Comparison of ENCODE assay signal across 26 cellular contexts in the genomic region with DNA sequence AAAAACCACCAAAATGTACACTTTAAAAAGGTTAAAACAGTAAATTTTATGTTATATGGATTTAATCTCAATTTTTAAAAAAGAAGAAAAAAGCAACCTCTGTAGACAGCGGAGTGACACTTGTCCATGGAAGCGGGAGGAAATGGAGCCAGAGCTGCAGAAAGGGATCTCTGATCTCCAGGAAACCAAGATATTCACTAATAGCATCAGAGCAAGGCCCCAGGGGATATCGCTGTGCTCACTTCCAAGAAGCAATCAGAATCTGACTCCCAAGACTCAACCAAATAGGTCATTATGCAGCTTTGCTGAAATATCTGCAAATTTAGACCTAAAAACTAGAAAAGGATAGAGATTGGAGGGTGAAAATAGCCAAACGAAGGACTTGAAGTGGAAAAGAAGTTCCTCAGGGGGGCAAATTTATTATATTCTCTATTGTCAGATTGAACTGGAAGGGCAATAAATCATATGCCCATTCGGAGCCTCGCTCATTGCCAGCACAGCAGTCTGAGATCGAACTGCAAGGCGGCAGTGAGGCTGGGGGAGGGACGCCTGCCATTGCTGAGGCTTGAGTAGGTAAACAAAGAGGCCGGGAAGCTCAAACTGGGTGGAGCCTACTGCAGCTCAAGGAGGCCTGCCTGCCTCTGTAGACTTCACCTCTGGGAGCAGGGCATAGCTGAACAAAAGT.
A peak's percentile ranks its signal among the peaks of the same experiment; 100 is the strongest.
DNase-seq lines count a peak whose midpoint lies in the region; ATAC-seq and TF ChIP-seq lines count a peak whose summit lies in the region.
"Had no signal": no experiment of that assay in that cellular context is flagged by ENCODE, and none has a peak within 500 bp of the region (broad histone marks: within the 10 kb centered on the region; RNA-seq: fewer than 3 reads in every experiment).

No MANE protein-coding gene starts in this region.

- no peaks in the 10 kb centered on the region for H3K36me3 Mint-ChIP-seq in WTC11
- H3K36me3 Mint-ChIP-seq in nephron progenitor cell (ENCODE audit: low read depth), result no peaks in the 10 kb centered on the region
- H3K36me3 Mint-ChIP-seq in effector memory CD8-positive, alpha-beta T cell (ENCODE audit: insufficient read depth), result no peaks in the 10 kb centered on the region
- H3K36me3 Mint-ChIP-seq: activated naive CD8-positive, alpha-beta T cell treated with anti-CD3 and anti-CD28 coated beads for 36 hours; immature natural killer cell; memory B cell; stimulated activated memory B cell treated with anti-CD40 and anti-IgM and Interleukin-4, amounts not matched to agents 10 μg/mL and 1 μg/mL and 100 μg/mL, for 72 hours had no signal

- peaks cover 4% of the 10 kb centered on the region; the same call in 1 of the 2 replicates for H3K4me1 ChIP-seq in BLaER1
- H3K4me1 ChIP-seq in HUES6 (ENCODE audit: control insufficient read depth, insufficient read depth, low read length), result peaks cover 17% of the 10 kb centered on the region
- H3K4me1 ChIP-seq in upper lobe of right lung, result no peaks in the 10 kb centered on the region

- DNase-seq in WTC11 (ENCODE audit: low spot score) (peak; percentile 55), nephron progenitor cell (peak; percentile 27), NCI-H524 treated with DMSO at 0.1 percent for 48 hours (lab: John Stamatoyannopoulos, UW) (no peak), upper lobe of right lung (no peak)
- no peak for DNase-seq in effector memory CD8-positive, alpha-beta T cell
- DNase-seq: activated CD4-positive, alpha-beta T cell treated with anti-CD3 and anti-CD28 coated beads for 4 hours; activated effector memory CD4-positive, alpha-beta T cell treated with anti-CD3 and anti-CD28 coated beads, Interleukin-2, amount 50 U/mL, for 16 hours; activated naive CD8-positive, alpha-beta T cell treated with anti-CD3 and anti-CD28 coated beads for 36 hours; activated T-cell treated with anti-CD3 and anti-CD28 coated beads, Interleukin-2, amount 50 U/mL, for 1 hour; Calu3; caudate nucleus; DND-41; foreskin keratinocyte; immature natural killer cell; NCI-H1048; NCI-H748 treated with DMSO at 0.1 percent for 48 hours; psoas muscle; stimulated activated CD4-positive, alpha-beta T cell treated with anti-CD3 and anti-CD28 coated beads, Interleukin-4, amount 100 ng/mL, for 4 hours had no signal

- H3K27me3 Mint-ChIP-seq in WTC11 (ENCODE audit: low read depth) (no peaks in the 10 kb centered on the region), nephron progenitor cell (ENCODE audit: low read depth, poor library complexity) (no peaks in the 10 kb centered on the region)
- peaks cover 0 to 17% of the 10 kb centered on the region in 2 donors for H3K27me3 Mint-ChIP-seq in effector memory CD8-positive, alpha-beta T cell
- H3K27me3 Mint-ChIP-seq: dendritic cell treated with granulocyte-macrophage colony-stimulating factor and Interleukin-4, amounts not matched to agents 40 ng/mL and 50 ng/mL, for 4 days had no signal

- ATAC-seq in WTC11 (no peak), upper lobe of right lung (no peak)
- no peak for ATAC-seq in effector memory CD8-positive, alpha-beta T cell (replicated peaks)
- ATAC-seq: foreskin keratinocyte; left colon; psoas muscle; stimulated activated memory B cell treated with anti-CD40 and anti-IgM and Interleukin-4, amounts not matched to agents 10 μg/mL and 1 μg/mL and 100 μg/mL, for 72 hours had no signal

- H4K20me1 ChIP-seq in BLaER1, result no peaks in the 10 kb centered on the region

- TF ChIP-seq CTCF in WTC11 (IDR thresholded peaks at IDR 0.05), result no peak
- no peak for TF ChIP-seq CTCF in nephron progenitor cell (IDR thresholded peaks at IDR 0.05)
- TF ChIP-seq CTCF in upper lobe of right lung (IDR thresholded peaks at IDR 0.05), result no peak

- POLR2A ChIA-PET in WTC11 (lab: Charles Lee), result interaction anchor here (1.4 kb wide), 1 partner anchor 15 kb away, joined by 3 read pairs; no protein-coding TSS in a partner anchor

- H3K27ac ChIP-seq in BLaER1, result no peak overlapping the region
- H3K27ac ChIP-seq in HUES6 (ENCODE audit: low read depth, low read length), result no peak overlapping the region
- H3K27ac ChIP-seq in upper lobe of right lung, result no peak overlapping the region
- H3K27ac ChIP-seq: esophagus muscularis mucosa, foreskin keratinocyte, psoas muscle had no signal

- H3K36me3 ChIP-seq in BLaER1 (no peaks in the 10 kb centered on the region), HUES6 (ENCODE audit: control insufficient read depth, insufficient read depth, low read length) (no peaks in the 10 kb centered on the region), upper lobe of right lung (no peaks in the 10 kb centered on the region)
- H3K36me3 ChIP-seq: esophagus muscularis mucosa had no signal

- H3K4me1 Mint-ChIP-seq in WTC11 (peaks cover 56% of the 10 kb centered on the region), nephron progenitor cell (peaks cover 12% of the 10 kb centered on the region)
- no peaks in the 10 kb centered on the region for H3K4me1 Mint-ChIP-seq in effector memory CD8-positive, alpha-beta T cell (ENCODE audit: low read depth in 2 of 2)
- H3K4me1 Mint-ChIP-seq: activated naive CD8-positive, alpha-beta T cell treated with anti-CD3 and anti-CD28 coated beads for 36 hours; immature natural killer cell; memory B cell; stimulated activated memory B cell treated with anti-CD40 and anti-IgM and Interleukin-4, amounts not matched to agents 10 μg/mL and 1 μg/mL and 100 μg/mL, for 72 hours had no signal

- CTCF ChIA-PET in WTC11 (lab: Charles Lee), result interaction anchor here (0.6 to 1.8 kb wide), 3 partner anchors 9 to 62 kb away, joined by 3 to 7 read pairs (median 5); a partner anchor contains a TSS

- no peak overlapping the region; the same call in 1 of the 2 replicates for H3K27ac Mint-ChIP-seq in WTC11
- H3K27ac Mint-ChIP-seq in nephron progenitor cell, result peak overlapping the region; percentile 77
- H3K27ac Mint-ChIP-seq in effector memory CD8-positive, alpha-beta T cell, result no peak overlapping the region
- H3K27ac Mint-ChIP-seq: activated naive CD8-positive, alpha-beta T cell treated with anti-CD3 and anti-CD28 coated beads for 36 hours; dendritic cell treated with granulocyte-macrophage colony-stimulating factor and Interleukin-4, amounts not matched to agents 40 ng/mL and 50 ng/mL, for 4 days; immature natural killer cell; memory B cell; stimulated activated memory B cell treated with anti-CD40 and anti-IgM and Interleukin-4, amounts not matched to agents 10 μg/mL and 1 μg/mL and 100 μg/mL, for 72 hours; T-helper 2 cell treated with Interferon-gamma antibody and Interleukin-4, amounts not matched to agents 5 μg/mL and 100 μg/mL, for 36 hours had no signal

- H3K27me3 ChIP-seq in BLaER1, result no peaks in the 10 kb centered on the region
- H3K27me3 ChIP-seq in HUES6 (ENCODE audit: control insufficient read depth, insufficient read depth, low read length), result no peaks in the 10 kb centered on the region
- H3K27me3 ChIP-seq in upper lobe of right lung, result no peaks in the 10 kb centered on the region
- H3K27me3 ChIP-seq: esophagus muscularis mucosa, foreskin keratinocyte had no signal

- H3K9me3 Mint-ChIP-seq in WTC11 (no peaks in the 10 kb centered on the region), nephron progenitor cell (peaks cover 12% of the 10 kb centered on the region)
- H3K9me3 Mint-ChIP-seq in effector memory CD8-positive, alpha-beta T cell, result no peaks in the 10 kb centered on the region
- H3K9me3 Mint-ChIP-seq: activated naive CD8-positive, alpha-beta T cell treated with anti-CD3 and anti-CD28 coated beads for 36 hours; dendritic cell treated with granulocyte-macrophage colony-stimulating factor and Interleukin-4, amounts not matched to agents 40 ng/mL and 50 ng/mL, for 4 days; immature natural killer cell; memory B cell; stimulated activated memory B cell treated with anti-CD40 and anti-IgM and Interleukin-4, amounts not matched to agents 10 μg/mL and 1 μg/mL and 100 μg/mL, for 72 hours; T-helper 2 cell treated with Interferon-gamma antibody and Interleukin-4, amounts not matched to agents 5 μg/mL and 100 μg/mL, for 36 hours had no signal

- H3K9ac ChIP-seq in BLaER1 (no peak overlapping the region), HUES6 (ENCODE audit: low read length) (no peak overlapping the region)

- H3K4me3 Mint-ChIP-seq in WTC11, result peak overlapping the region; percentile 32; the same call in 1 of the 2 replicates
- H3K4me3 Mint-ChIP-seq in nephron progenitor cell, result no peak overlapping the region
- H3K4me3 Mint-ChIP-seq in effector memory CD8-positive, alpha-beta T cell, result no peak overlapping the region
- H3K4me3 Mint-ChIP-seq: activated naive CD8-positive, alpha-beta T cell treated with anti-CD3 and anti-CD28 coated beads for 36 hours; dendritic cell treated with granulocyte-macrophage colony-stimulating factor and Interleukin-4, amounts not matched to agents 40 ng/mL and 50 ng/mL, for 4 days; immature natural killer cell; memory B cell; stimulated activated memory B cell treated with anti-CD40 and anti-IgM and Interleukin-4, amounts not matched to agents 10 μg/mL and 1 μg/mL and 100 μg/mL, for 72 hours; T-helper 2 cell treated with Interferon-gamma antibody and Interleukin-4, amounts not matched to agents 5 μg/mL and 100 μg/mL, for 36 hours had no signal

- peak overlapping the region; percentile 29; the same call in 1 of the 2 replicates for H3K4me2 ChIP-seq in BLaER1

- H3K4me3 ChIP-seq in BLaER1 (no peak overlapping the region), HUES6 (ENCODE audit: low read depth, low read length) (peak overlapping the region; percentile 32; the same call in 1 of the 2 replicates), upper lobe of right lung (no peak overlapping the region)
- H3K4me3 ChIP-seq: esophagus muscularis mucosa, psoas muscle had no signal

- intact Hi-C loops in upper lobe of right lung (cut with DNase I), result no loop called here

- H3K9me3 ChIP-seq in BLaER1 (no peaks in the 10 kb centered on the region), HUES6 (ENCODE audit: control insufficient read depth, insufficient read depth, low read depth, low read length) (no peaks in the 10 kb centered on the region), upper lobe of right lung (no peaks in the 10 kb centered on the region)
- H3K9me3 ChIP-seq: esophagus muscularis mucosa, psoas muscle had no signal

TF ChIP-seq in WTC11, 78 proteins besides CTCF, POLR2A, EP300 and RAD21 (continues in another document):
- TF ChIP-seq ZNF317 (CRISPR knock-in tag; IDR thresholded peaks at IDR 0.05; ENCODE audit: borderline replicate concordance, low read depth) (no peak), SMAD4 (CRISPR knock-in tag; IDR thresholded peaks at IDR 0.05) (no peak)

Comparison
In these comparisons a context has a peak if more than half of its experiments do, and no peak if none do; other contexts are left out.
1. DNase-seq: peak in WTC11 (single experiment) and nephron progenitor cell (single experiment); none in NCI-H524 treated with DMSO at 0.1 percent for 48 hours (single experiment), upper lobe of right lung (single experiment) and effector memory CD8-positive, alpha-beta T cell (0 of 3).